ENCODE assay signal across 1 cellular context in the genomic region with DNA sequence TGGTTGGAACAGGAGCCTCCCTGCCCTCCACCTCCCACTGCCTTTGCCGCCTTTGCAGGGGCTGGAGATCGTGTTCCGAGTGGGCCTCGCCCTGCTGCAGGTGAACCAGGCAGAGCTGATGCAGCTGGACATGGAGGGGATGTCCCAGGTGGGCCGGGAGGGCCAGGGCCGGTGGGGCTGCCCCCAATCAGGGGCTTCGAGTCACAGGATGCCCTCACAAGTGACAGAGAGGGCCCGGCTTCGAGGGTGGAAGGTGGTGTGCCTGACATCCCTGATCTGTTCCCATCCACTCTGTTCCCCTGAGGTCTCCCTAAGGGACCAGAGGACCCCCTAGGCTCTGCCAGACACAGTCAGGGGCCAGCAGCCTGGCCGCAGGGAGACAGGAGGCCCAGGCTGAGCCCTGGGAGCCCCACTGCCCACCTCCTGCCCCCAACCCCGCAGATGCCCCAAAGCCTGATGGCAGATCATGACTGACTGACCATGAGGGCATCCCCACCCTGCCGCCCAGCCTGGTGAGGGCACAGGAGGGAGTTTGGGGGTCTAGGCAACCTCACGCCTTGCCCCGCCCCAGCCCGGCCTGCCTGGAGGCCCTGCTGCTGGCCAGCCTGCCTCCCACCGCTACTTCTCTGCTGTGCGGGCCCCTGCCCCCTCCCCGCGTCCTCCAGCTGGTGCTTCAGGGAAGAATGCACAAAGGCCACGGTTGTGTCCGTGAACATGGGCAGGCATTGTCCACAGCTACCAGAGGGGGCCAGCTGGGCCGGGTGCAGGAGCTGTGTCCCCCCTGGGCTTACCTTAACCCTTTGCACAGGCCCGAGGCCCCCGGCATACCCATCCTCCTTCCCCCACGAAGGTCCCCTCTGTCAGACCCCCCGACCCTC.
TF ChIP-seq lines count a peak whose summit lies in the region.

No MANE protein-coding gene starts in this region.

TF ChIP-seq in HepG2, 621 proteins besides CTCF, POLR2A, EP300 and RAD21:
- TF ChIP-seq HNRNPL (IDR thresholded peaks at IDR 0.05; ENCODE audit: low read depth, low read length), result 0 out of 2 replicates have a peak, but pooled peaks have one; percentile 26
- TF ChIP-seq, protein P1, sequence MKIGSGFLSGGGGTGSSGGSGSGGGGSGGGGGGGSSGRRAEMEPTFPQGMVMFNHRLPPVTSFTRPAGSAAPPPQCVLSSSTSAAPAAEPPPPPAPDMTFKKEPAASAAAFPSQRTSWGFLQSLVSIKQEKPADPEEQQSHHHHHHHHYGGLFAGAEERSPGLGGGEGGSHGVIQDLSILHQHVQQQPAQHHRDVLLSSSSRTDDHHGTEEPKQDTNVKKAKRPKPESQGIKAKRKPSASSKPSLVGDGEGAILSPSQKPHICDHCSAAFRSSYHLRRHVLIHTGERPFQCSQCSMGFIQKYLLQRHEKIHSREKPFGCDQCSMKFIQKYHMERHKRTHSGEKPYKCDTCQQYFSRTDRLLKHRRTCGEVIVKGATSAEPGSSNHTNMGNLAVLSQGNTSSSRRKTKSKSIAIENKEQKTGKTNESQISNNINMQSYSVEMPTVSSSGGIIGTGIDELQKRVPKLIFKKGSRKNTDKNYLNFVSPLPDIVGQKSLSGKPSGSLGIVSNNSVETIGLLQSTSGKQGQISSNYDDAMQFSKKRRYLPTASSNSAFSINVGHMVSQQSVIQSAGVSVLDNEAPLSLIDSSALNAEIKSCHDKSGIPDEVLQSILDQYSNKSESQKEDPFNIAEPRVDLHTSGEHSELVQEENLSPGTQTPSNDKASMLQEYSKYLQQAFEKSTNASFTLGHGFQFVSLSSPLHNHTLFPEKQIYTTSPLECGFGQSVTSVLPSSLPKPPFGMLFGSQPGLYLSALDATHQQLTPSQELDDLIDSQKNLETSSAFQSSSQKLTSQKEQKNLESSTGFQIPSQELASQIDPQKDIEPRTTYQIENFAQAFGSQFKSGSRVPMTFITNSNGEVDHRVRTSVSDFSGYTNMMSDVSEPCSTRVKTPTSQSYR (CRISPR knock-in tag; IDR thresholded peaks at IDR 0.05; ENCODE audit: borderline replicate concordance), result peak; percentile 20; the same call in 1 of the 2 replicates
- TF ChIP-seq TFAP4 (IDR thresholded peaks at IDR 0.05; ENCODE audit: borderline replicate concordance, low read depth), result peak; percentile 54
- no peak for TF ChIP-seq MYC (CRISPR knock-in tag; IDR thresholded peaks at IDR 0.05; ENCODE audit: borderline replicate concordance)
- no peak for TF ChIP-seq SRSF1 (optimal IDR thresholded peaks at IDR 0.05; ENCODE audit: low read depth, low read length)
- TF ChIP-seq SOX13 (IDR thresholded peaks at IDR 0.05), result no peak
- peak in 1 of 2 experiments; percentile 59; a peak in 2 of 4 replicates for TF ChIP-seq SOX13 (CRISPR knock-in tag; conservative IDR thresholded peaks at IDR 0.05 in 1 of 2, IDR thresholded peaks at IDR 0.05 in 1 of 2)
- TF ChIP-seq ZNF460 (CRISPR knock-in tag; IDR thresholded peaks at IDR 0.05; ENCODE audit: borderline replicate concordance), result no peak; the same call in 1 of the 2 replicates
- TF ChIP-seq ZNF782 (CRISPR knock-in tag; IDR thresholded peaks at IDR 0.05; ENCODE audit: borderline replicate concordance), result no peak
- no peak for TF ChIP-seq MIXL1 (CRISPR knock-in tag; IDR thresholded peaks at IDR 0.05)
- no peak for TF ChIP-seq ZNF83 (CRISPR knock-in tag; IDR thresholded peaks at IDR 0.05; ENCODE audit: borderline replicate concordance)
- TF ChIP-seq UBTF (CRISPR knock-in tag; IDR thresholded peaks at IDR 0.05), result no peak
- TF ChIP-seq FOSL2 (CRISPR knock-in tag; IDR thresholded peaks at IDR 0.05), result no peak
- TF ChIP-seq ZNF644 (CRISPR knock-in tag; IDR thresholded peaks at IDR 0.05; ENCODE audit: low read depth), result no peak
- no peak for TF ChIP-seq ZNF773 (CRISPR knock-in tag; IDR thresholded peaks at IDR 0.05; ENCODE audit: borderline replicate concordance)
- TF ChIP-seq, protein P2, sequence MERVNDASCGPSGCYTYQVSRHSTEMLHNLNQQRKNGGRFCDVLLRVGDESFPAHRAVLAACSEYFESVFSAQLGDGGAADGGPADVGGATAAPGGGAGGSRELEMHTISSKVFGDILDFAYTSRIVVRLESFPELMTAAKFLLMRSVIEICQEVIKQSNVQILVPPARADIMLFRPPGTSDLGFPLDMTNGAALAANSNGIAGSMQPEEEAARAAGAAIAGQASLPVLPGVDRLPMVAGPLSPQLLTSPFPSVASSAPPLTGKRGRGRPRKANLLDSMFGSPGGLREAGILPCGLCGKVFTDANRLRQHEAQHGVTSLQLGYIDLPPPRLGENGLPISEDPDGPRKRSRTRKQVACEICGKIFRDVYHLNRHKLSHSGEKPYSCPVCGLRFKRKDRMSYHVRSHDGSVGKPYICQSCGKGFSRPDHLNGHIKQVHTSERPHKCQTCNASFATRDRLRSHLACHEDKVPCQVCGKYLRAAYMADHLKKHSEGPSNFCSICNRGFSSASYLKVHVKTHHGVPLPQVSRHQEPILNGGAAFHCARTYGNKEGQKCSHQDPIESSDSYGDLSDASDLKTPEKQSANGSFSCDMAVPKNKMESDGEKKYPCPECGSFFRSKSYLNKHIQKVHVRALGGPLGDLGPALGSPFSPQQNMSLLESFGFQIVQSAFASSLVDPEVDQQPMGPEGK (CRISPR knock-in tag; IDR thresholded peaks at IDR 0.05), result peak; percentile 57; the same call in 1 of the 2 replicates
- no peak for TF ChIP-seq RCOR2 (CRISPR knock-in tag; IDR thresholded peaks at IDR 0.05)
TF ChIP-seq in HepG2: peak in this region for 5.
